ENCODE assay signal across 9 cellular contexts in genomic region chr4:113901994-113902787, GRCh38.
DNase-seq lines count a peak whose midpoint lies in the region; ATAC-seq and TF ChIP-seq lines count a peak whose summit lies in the region.
"Had no signal": no experiment of that assay in that cellular context is flagged by ENCODE, and none has a peak within 500 bp of the region (broad histone marks: within the 10 kb centered on the region; RNA-seq: fewer than 3 reads in every experiment).

No MANE protein-coding gene starts in this region.

- peak overlapping the region; percentile 9 for H3K4me3 Mint-ChIP-seq in endodermal cell
- H3K4me3 Mint-ChIP-seq in nephron progenitor cell = no peak overlapping the region
- H3K4me3 Mint-ChIP-seq: IgD-negative memory B cell had no signal

- no peaks in the 10 kb centered on the region for H3K36me3 ChIP-seq in endodermal cell (ENCODE audit: control insufficient read depth, insufficient read depth, low read length)

- no peaks in the 10 kb centered on the region for H3K9me3 Mint-ChIP-seq in endodermal cell
- no peaks in the 10 kb centered on the region for H3K9me3 Mint-ChIP-seq in nephron progenitor cell
- H3K9me3 Mint-ChIP-seq: IgD-negative memory B cell had no signal

- TF ChIP-seq CTCF in endodermal cell (conservative IDR thresholded peaks at IDR 0.05) (peak; percentile 47), nephron progenitor cell (IDR thresholded peaks at IDR 0.05) (no peak)

- DNase-seq in activated CD4-positive, alpha-beta T cell treated with anti-CD3 and anti-CD28 coated beads for 48 hours = peak; percentile 73
- DNase-seq in endodermal cell (no peak), SKM-1 (lab: John Stamatoyannopoulos, UW; ENCODE audit: unreplicated experiment) (no peak), NCI-H187 treated with DMSO at 0.1 percent for 48 hours (lab: John Stamatoyannopoulos, UW) (no peak), nephron progenitor cell (no peak), mesenteric fat pad (ENCODE audit: low spot score) (no peak)
- DNase-seq in stimulated activated CD8-positive, alpha-beta memory T cell treated with anti-CD3 and anti-CD28 coated beads, Interleukin-15, amount 100 ng/mL, for 1 hour (ENCODE audit: low read depth) = peak; percentile 42

- H3K27me3 ChIP-seq in endodermal cell (ENCODE audit: control insufficient read depth, insufficient read depth, low read length, poor library complexity, severe bottlenecking) = no peaks in the 10 kb centered on the region

- 91 to 98% methylated on average over 12 to 13 of the region's 13 CpGs for WGBS in endodermal cell (ENCODE audit: insufficient coverage in 1 of 2, insufficient read length in 1 of 2), 2 experiments

- H3K27ac Mint-ChIP-seq in endodermal cell (peak overlapping the region; percentile 48), nephron progenitor cell (no peak overlapping the region)

- H3K9ac ChIP-seq in endodermal cell (ENCODE audit: extremely low read depth, low read length, poor library complexity, severe bottlenecking) = no peak overlapping the region

- peaks cover 7% of the 10 kb centered on the region for H3K4me1 ChIP-seq in endodermal cell (ENCODE audit: control insufficient read depth, insufficient read depth, low read length)

- H3K27ac ChIP-seq in endodermal cell (ENCODE audit: low read depth, low read length) = no peak overlapping the region

- H3K36me3 Mint-ChIP-seq in endodermal cell (ENCODE audit: low read depth) (no peaks in the 10 kb centered on the region), nephron progenitor cell (ENCODE audit: low read depth) (no peaks in the 10 kb centered on the region)
- H3K36me3 Mint-ChIP-seq: IgD-negative memory B cell had no signal

- no peaks in the 10 kb centered on the region for H3K9me3 ChIP-seq in endodermal cell (ENCODE audit: control insufficient read depth, low read length)

- H3K4me1 Mint-ChIP-seq in endodermal cell (peaks cover 11% of the 10 kb centered on the region), nephron progenitor cell (no peaks in the 10 kb centered on the region)

- no peaks in the 10 kb centered on the region for H3K27me3 Mint-ChIP-seq in endodermal cell (ENCODE audit: insufficient read depth)
- H3K27me3 Mint-ChIP-seq in nephron progenitor cell (ENCODE audit: low read depth, poor library complexity) = peaks cover 6% of the 10 kb centered on the region
- H3K27me3 Mint-ChIP-seq: IgD-negative memory B cell had no signal

- ATAC-seq in HG02981 (IDR thresholded peaks at IDR 0.05; ENCODE audit: unreplicated experiment) = peak; percentile 37

- no peak overlapping the region for H3K4me3 ChIP-seq in endodermal cell (ENCODE audit: low read length)

Comparison
In these comparisons a context has a peak if more than half of its experiments do, and no peak if none do; other contexts are left out.
1. DNase-seq: peak in activated CD4-positive, alpha-beta T cell treated with anti-CD3 and anti-CD28 coated beads for 48 hours (single experiment) and stimulated activated CD8-positive, alpha-beta memory T cell treated with anti-CD3 and anti-CD28 coated beads, Interleukin-15, amount 100 ng/mL, for 1 hour (single experiment); none in endodermal cell (single experiment), SKM-1 (single experiment), NCI-H187 treated with DMSO at 0.1 percent for 48 hours (single experiment), nephron progenitor cell (single experiment) and mesenteric fat pad (single experiment).